Comparison of ENCODE assay signal across 22 cellular contexts in genomic region chr5:167358868-167359492, GRCh38.
A peak's percentile ranks its signal among the peaks of the same experiment; 100 is the strongest.
DNase-seq lines count a peak whose midpoint lies in the region; ATAC-seq, FAIRE-seq and TF ChIP-seq lines count a peak whose summit lies in the region.
"Had no signal": no experiment of that assay in that cellular context is flagged by ENCODE, and none has a peak within 500 bp of the region (broad histone marks: within the 10 kb centered on the region; RNA-seq: fewer than 3 reads in every experiment).

No MANE protein-coding gene starts in this region.

- H3K4me2 ChIP-seq in H1 (ENCODE audit: insufficient read depth in 1 of 2, low read depth in 2 of 2, low read length in 2 of 2) (peak overlapping the region; percentile 71 to 78), neural progenitor cell (peak overlapping the region; percentile 51)
- H3K4me2 ChIP-seq: BLaER1, KMS-11 had no signal

- no peaks in the 10 kb centered on the region for H4K20me1 ChIP-seq in H1 (replicated peaks in 1 of 2; ENCODE audit: control insufficient read depth in 1 of 2, insufficient read depth in 2 of 2, low read length in 2 of 2)
- no peaks in the 10 kb centered on the region for H4K20me1 ChIP-seq in neural progenitor cell (ENCODE audit: low read depth)
- H4K20me1 ChIP-seq: BLaER1 had no signal

- H3K4me3 ChIP-seq in HUES48 (ENCODE audit: low read depth, low read length), result peak overlapping the region; percentile 28
- H3K4me3 ChIP-seq in H1 (ENCODE audit: extremely low read depth in 1 of 4, insufficient read depth in 2 of 4, low read depth in 3 of 4, low read length in 4 of 4), result peak overlapping the region in 3 of 4 experiments; percentile 14 to 36 (median 16); a peak in 5 of 8 replicates
- peak overlapping the region; percentile 26 for H3K4me3 ChIP-seq in iPS-18a (ENCODE audit: low read length)
- H3K4me3 ChIP-seq in neural progenitor cell, result no peak overlapping the region
- H3K4me3 ChIP-seq: BLaER1, Peyer's patch, SJCRH30 had no signal

- H3K79me1 ChIP-seq in H1 (ENCODE audit: low read depth, low read length), result no peaks in the 10 kb centered on the region

- TF ChIP-seq CTCF in H1 (IDR thresholded peaks at IDR 0.05; ENCODE audit: control extremely low read depth in 1 of 3, insufficient read depth in 1 of 3, low read depth in 1 of 3, low read length in 3 of 3), result no peak
- TF ChIP-seq CTCF in neural progenitor cell (IDR thresholded peaks at IDR 0.05), result no peak

- WGBS in H1 (ENCODE audit: extremely low coverage in 1 of 2, insufficient coverage in 1 of 2, insufficient read length in 1 of 2, insufficient replicate concordance in 2 of 2, low coverage in 1 of 2, low lambda C conversion rate in 2 of 2, missing lambda C conversion rate in 1 of 2), 2 experiments, result 16% methylated on average over 6 of the region's 6 CpGs; no CpG with 5 or more reads in 1 of the 2 experiments

- H3K9me3 Mint-ChIP-seq in neural progenitor cell, result peaks cover 3% of the 10 kb centered on the region
- peaks cover 6% of the 10 kb centered on the region for H3K9me3 Mint-ChIP-seq in activated naive CD4-positive, alpha-beta T cell treated with anti-CD3 and anti-CD28 coated beads, Interleukin-2, amount 10 ng/mL, durations not matched to agents 7 days and 5 days

- H3K36me3 ChIP-seq in HUES48 (ENCODE audit: control insufficient read depth, insufficient read depth, low read length) (no peaks in the 10 kb centered on the region), H1 (ENCODE audit: control insufficient read depth in 2 of 4, insufficient read depth in 4 of 4, low read length in 3 of 4) (no peaks in the 10 kb centered on the region), iPS-18a (ENCODE audit: control insufficient read depth, low read depth, low read length) (no peaks in the 10 kb centered on the region), neural progenitor cell (peaks cover 3% of the 10 kb centered on the region)
- H3K36me3 ChIP-seq: Peyer's patch, SJCRH30 had no signal

- no peak overlapping the region for H3K14ac ChIP-seq in H1 (ENCODE audit: insufficient read length)

- no peak overlapping the region for H3K56ac ChIP-seq in H1 (replicated peaks; ENCODE audit: insufficient read length, low read depth, low read length)

- H4K5ac ChIP-seq in H1 (ENCODE audit: insufficient read length, low read depth, low read length), result peak overlapping the region; percentile 83

- H3K18ac ChIP-seq in H1 (ENCODE audit: extremely low read depth, low read length), result peak overlapping the region; percentile 79

- H2AFZ ChIP-seq in H1 (ENCODE audit: low read length), result peak overlapping the region; percentile 47; the same call in 1 of the 2 replicates
- H2AFZ ChIP-seq in neural progenitor cell (replicated peaks), result peak overlapping the region; percentile 79

- DNase-seq in H1 (ENCODE audit: low read depth in 1 of 2, low spot score in 2 of 2) (no peak), neural progenitor cell (ENCODE audit: low spot score) (peak; percentile 22), medulla oblongata (ENCODE audit: extremely low spot score) (no peak)
- DNase-seq in activated T-cell treated with anti-CD3 and anti-CD28 coated beads, Interleukin-2, amount 50 U/mL, for 1 hour, result no peak
- no peak for DNase-seq in activated naive CD4-positive, alpha-beta T cell treated with anti-CD3 and anti-CD28 coated beads, Interleukin-2, amount 10 ng/mL, durations not matched to agents 7 days and 5 days
- DNase-seq: CD8-positive, alpha-beta memory T cell; GF-D8; H7; IMR-90; NCI-H1105; NCI-H1694; NCI-H2081; NCI-H2171; NCI-H524 treated with DMSO at 0.1 percent for 48 hours; NCI-H82; Peyer's patch; SJCRH30 had no signal

- 0 out of 3 replicates have a peak, but pooled peaks of 1 of the 2 experiments have one; percentile 77 for TF ChIP-seq EP300 in H1 (IDR thresholded peaks at IDR 0.05; ENCODE audit: borderline replicate concordance in 1 of 2, low read depth in 2 of 2, low read length in 2 of 2)

- H3K27me3 ChIP-seq in HUES48 (ENCODE audit: control insufficient read depth, insufficient read depth, low read length) (peaks cover 3% of the 10 kb centered on the region; the same call in 1 of the 2 replicates), H1 (replicated peaks in 1 of 4; ENCODE audit: control insufficient read depth in 3 of 4, extremely low read depth in 1 of 4, insufficient read depth in 3 of 4, low read length in 3 of 4) (no peaks in the 10 kb centered on the region), iPS-18a (ENCODE audit: control insufficient read depth, insufficient read depth, low read length) (no peaks in the 10 kb centered on the region), neural progenitor cell (no peaks in the 10 kb centered on the region)
- H3K27me3 ChIP-seq: BLaER1, Peyer's patch, SJCRH30 had no signal

- peaks cover 37% of the 10 kb centered on the region for H3K4me1 ChIP-seq in HUES48 (ENCODE audit: control insufficient read depth, insufficient read depth, low read length)
- H3K4me1 ChIP-seq in H1 (replicated peaks in 1 of 4; ENCODE audit: control insufficient read depth in 3 of 4, insufficient read depth in 4 of 4, low read length in 3 of 4), result peaks cover 0 to 12% (median 10%) of the 10 kb centered on the region in 4 experiments; a peak in 4 of 7 replicates
- peaks cover 34% of the 10 kb centered on the region for H3K4me1 ChIP-seq in iPS-18a (ENCODE audit: control insufficient read depth, low read depth, low read length)
- H3K4me1 ChIP-seq in neural progenitor cell, result peaks cover 22% of the 10 kb centered on the region
- H3K4me1 ChIP-seq: Peyer's patch, SJCRH30 had no signal

- no peaks in the 10 kb centered on the region for H3K36me3 Mint-ChIP-seq in neural progenitor cell
- no peaks in the 10 kb centered on the region for H3K36me3 Mint-ChIP-seq in activated naive CD4-positive, alpha-beta T cell treated with anti-CD3 and anti-CD28 coated beads, Interleukin-2, amount 10 ng/mL, durations not matched to agents 7 days and 5 days
- H3K36me3 Mint-ChIP-seq: CD8-positive, alpha-beta memory T cell had no signal

- no peak overlapping the region for H2AK5ac ChIP-seq in H1 (ENCODE audit: low read depth, low read length)

- no peak overlapping the region for H3K27ac Mint-ChIP-seq in neural progenitor cell
- H3K27ac Mint-ChIP-seq in activated naive CD4-positive, alpha-beta T cell treated with anti-CD3 and anti-CD28 coated beads, Interleukin-2, amount 10 ng/mL, durations not matched to agents 7 days and 5 days, result no peak overlapping the region
- H3K27ac Mint-ChIP-seq: CD8-positive, alpha-beta memory T cell had no signal

- POLR2A ChIA-PET in H1 (lab: Charles Lee; ENCODE audit: partially characterized antibody), result interaction anchor here (0.7 kb wide), 1 partner anchor 51 kb away, joined by 3 read pairs; no protein-coding TSS in a partner anchor

- no peaks in the 10 kb centered on the region for H3K9me3 ChIP-seq in HUES48 (ENCODE audit: control insufficient read depth, insufficient read depth, low read length)
- H3K9me3 ChIP-seq in H1 (ENCODE audit: insufficient read depth in 2 of 2, low read depth in 1 of 2, low read length in 1 of 2), result no peaks in the 10 kb centered on the region
- no peaks in the 10 kb centered on the region for H3K9me3 ChIP-seq in iPS-18a (ENCODE audit: control insufficient read depth, low read depth, low read length)
- no peaks in the 10 kb centered on the region for H3K9me3 ChIP-seq in neural progenitor cell (ENCODE audit: low read depth)
- H3K9me3 ChIP-seq: Peyer's patch, SJCRH30 had no signal

- peaks cover 5% of the 10 kb centered on the region; the same call in 1 of the 2 replicates for H3K23me2 ChIP-seq in H1 (ENCODE audit: low read depth, low read length)

- ATAC-seq in GM19328 (IDR thresholded peaks at IDR 0.05; ENCODE audit: unreplicated experiment), result no peak

- H4K91ac ChIP-seq in H1 (replicated peaks; ENCODE audit: insufficient read length, low read length), result peak overlapping the region; percentile 79

- H3K79me2 ChIP-seq in H1 (ENCODE audit: control insufficient read depth in 1 of 2, insufficient read depth in 2 of 2, low read length in 2 of 2), result no peaks in the 10 kb centered on the region
- H3K79me2 ChIP-seq in neural progenitor cell (ENCODE audit: low read depth), result no peaks in the 10 kb centered on the region

- H2BK5ac ChIP-seq in H1 (ENCODE audit: low read depth, low read length), result peak overlapping the region; percentile 86

- peak; percentile 76 for FAIRE-seq in H1 (lab: Jason Lieb, UNC)

- CTCF ChIA-PET in H1 (lab: Charles Lee; ENCODE audit: partially characterized antibody), result interaction anchor here (0.7 to 1.0 kb wide), 3 partner anchors 9 to 20 kb away, joined by 3 to 5 read pairs (median 3); no protein-coding TSS in a partner anchor
- CTCF ChIA-PET in activated naive CD4-positive, alpha-beta T cell treated with anti-CD3 and anti-CD28 coated beads, Interleukin-2, amount 10 ng/mL, durations not matched to agents 7 days and 5 days (lab: Charles Lee), result no interaction called here

- H2BK120ac ChIP-seq in H1 (replicated peaks; ENCODE audit: low read depth, low read length), result peak overlapping the region; percentile 44

- peak overlapping the region; percentile 57; the same call in 1 of the 2 replicates for H3K9ac ChIP-seq in HUES48 (ENCODE audit: low read depth, low read length)
- peak overlapping the region in 3 of 4 experiments; percentile 31 to 49 (median 44); a peak in 4 of 7 replicates for H3K9ac ChIP-seq in H1 (replicated peaks in 1 of 4; ENCODE audit: extremely low read depth in 1 of 4, low read depth in 3 of 4, low read length in 3 of 4)
- H3K9ac ChIP-seq in iPS-18a (ENCODE audit: low read length), result peak overlapping the region; percentile 24
- no peak overlapping the region for H3K9ac ChIP-seq in neural progenitor cell
- H3K9ac ChIP-seq: BLaER1, KMS-11 had no signal

- peaks cover 14% of the 10 kb centered on the region for H3F3A ChIP-seq in neural progenitor cell (ENCODE audit: low read depth)

- H2BK12ac ChIP-seq in H1 (ENCODE audit: low read depth, low read length), result peak overlapping the region; percentile 91; the same call in 1 of the 2 replicates

- H4K8ac ChIP-seq in H1 (ENCODE audit: extremely low read depth, insufficient read depth, low read length), result no peak overlapping the region

- H3K27ac ChIP-seq in HUES48 (ENCODE audit: low read depth, low read length), result peak overlapping the region; percentile 88
- peak overlapping the region; percentile 79 for H3K27ac ChIP-seq in H1 (ENCODE audit: low read depth, low read length)
- H3K27ac ChIP-seq in iPS-18a (ENCODE audit: low read length), result peak overlapping the region; percentile 11
- H3K27ac ChIP-seq in neural progenitor cell, result no peak overlapping the region
- H3K27ac ChIP-seq: BLaER1, KMS-11, Peyer's patch, SJCRH30 had no signal

- H3K4me3 Mint-ChIP-seq in neural progenitor cell, result no peak overlapping the region
- no peak overlapping the region for H3K4me3 Mint-ChIP-seq in activated naive CD4-positive, alpha-beta T cell treated with anti-CD3 and anti-CD28 coated beads, Interleukin-2, amount 10 ng/mL, durations not matched to agents 7 days and 5 days
- H3K4me3 Mint-ChIP-seq: CD8-positive, alpha-beta memory T cell had no signal

- TF ChIP-seq RAD21 in H1 (IDR thresholded peaks at IDR 0.05 in 1 of 2, conservative IDR thresholded peaks at IDR 0.05 in 1 of 2; ENCODE audit: low read depth in 2 of 2, low read length in 2 of 2), result no peak

- H3K27me3 Mint-ChIP-seq in neural progenitor cell (ENCODE audit: insufficient read depth, low read depth), result no peaks in the 10 kb centered on the region
- H3K27me3 Mint-ChIP-seq in activated naive CD4-positive, alpha-beta T cell treated with anti-CD3 and anti-CD28 coated beads, Interleukin-2, amount 10 ng/mL, durations not matched to agents 7 days and 5 days, result no peaks in the 10 kb centered on the region
- H3K27me3 Mint-ChIP-seq: CD8-positive, alpha-beta memory T cell had no signal

- H2BK15ac ChIP-seq in H1 (ENCODE audit: low read length), result no peak overlapping the region

- TF ChIP-seq POLR2A in H1 (IDR thresholded peaks at IDR 0.05; ENCODE audit: control extremely low read depth in 1 of 2, low read depth in 2 of 2, low read length in 2 of 2), result peak in 1 of 2 experiments; percentile 34; a peak in 1 of 3 replicates

- no peak overlapping the region for H3K4ac ChIP-seq in H1 (replicated peaks; ENCODE audit: insufficient read length, low read depth, low read length)

- H3K4me1 Mint-ChIP-seq in neural progenitor cell, result peaks cover 14% of the 10 kb centered on the region
- H3K4me1 Mint-ChIP-seq in activated naive CD4-positive, alpha-beta T cell treated with anti-CD3 and anti-CD28 coated beads, Interleukin-2, amount 10 ng/mL, durations not matched to agents 7 days and 5 days, result no peaks in the 10 kb centered on the region
- H3K4me1 Mint-ChIP-seq: CD8-positive, alpha-beta memory T cell had no signal

- peak overlapping the region; percentile 94; the same call in 1 of the 2 replicates for H2BK20ac ChIP-seq in H1 (ENCODE audit: low read length)

- no peak overlapping the region for H3K23ac ChIP-seq in H1 (ENCODE audit: insufficient read length)
